In the genomic region with DNA sequence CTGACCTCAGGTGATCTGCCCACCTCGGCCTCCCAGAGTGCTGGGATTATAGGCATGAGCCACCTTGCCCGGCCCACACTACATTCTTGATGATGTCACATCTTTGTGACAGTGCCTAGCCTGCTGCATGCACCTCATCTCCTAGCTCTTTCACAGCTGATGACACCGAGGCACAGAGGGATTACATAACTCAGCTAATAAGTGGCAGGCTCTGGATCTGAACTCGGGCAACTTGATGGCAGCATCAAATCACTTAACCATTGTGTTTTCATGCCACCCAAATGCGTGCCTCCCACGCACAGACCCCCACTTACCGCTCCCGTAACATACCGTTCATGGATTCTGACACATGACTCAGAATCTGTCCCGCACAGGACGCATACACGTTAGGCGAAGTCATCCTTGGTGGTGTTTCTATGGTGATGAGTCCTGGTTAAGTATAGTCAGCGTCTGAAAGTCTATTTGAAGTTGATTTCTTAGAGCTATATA, we compare ENCODE assay signal across 13 cellular contexts. TPM values are rescaled to one million over a fixed set of nuclear protein-coding genes. Genes with fewer than 3 reads are reported as not detected.
A peak's percentile ranks its signal among the peaks of the same experiment; 100 is the strongest.
DNase-seq lines count a peak whose midpoint lies in the region; ATAC-seq and TF ChIP-seq lines count a peak whose summit lies in the region.
"Had no signal": no experiment of that assay in that cellular context is flagged by ENCODE, and none has a peak within 500 bp of the region (broad histone marks: within the 10 kb centered on the region; RNA-seq: fewer than 3 reads in every experiment).

No MANE protein-coding gene starts in this region.

- intact Hi-C loops in upper lobe of right lung (cut with DNase I), result no loop called here

- TF ChIP-seq CTCF in BJ (IDR thresholded peaks at IDR 0.05; ENCODE audit: insufficient read depth, low read depth, low read length), result no peak
- no peak for TF ChIP-seq CTCF in epithelial cell of proximal tubule (conservative IDR thresholded peaks at IDR 0.05; ENCODE audit: low read depth, low read length)
- no peak for TF ChIP-seq CTCF in omental fat pad (IDR thresholded peaks at IDR 0.05)
- TF ChIP-seq CTCF in upper lobe of right lung (IDR thresholded peaks at IDR 0.05), result no peak

- no peaks in the 10 kb centered on the region for H3K27me3 ChIP-seq in BJ (ENCODE audit: control insufficient read depth, insufficient read depth, low read length)
- no peaks in the 10 kb centered on the region for H3K27me3 ChIP-seq in MG63
- H3K27me3 ChIP-seq in upper lobe of right lung, result no peaks in the 10 kb centered on the region

- CTCF ChIA-PET in BJ (lab: Yijun Ruan, JAX), result interaction anchor here (1.1 to 5.0 kb wide), 3 partner anchors 44 to 75 kb away, joined by 3 to 24 read pairs (median 3); a partner anchor contains a TSS

- POLR2A ChIA-PET in BJ (lab: Charles Lee), result interaction anchor here (0.6 kb wide), 1 partner anchor 150 kb away, joined by 8 read pairs; no protein-coding TSS in a partner anchor

- H3K4me3 ChIP-seq in BJ (ENCODE audit: low read depth, low read length) (no peak overlapping the region), MG63 (no peak overlapping the region), epithelial cell of proximal tubule (ENCODE audit: low read depth, low read length) (no peak overlapping the region), upper lobe of right lung (no peak overlapping the region)
- H3K4me3 ChIP-seq: mucosa of descending colon had no signal

- H3K27ac ChIP-seq in upper lobe of right lung, result no peak overlapping the region
- H3K27ac ChIP-seq: HL-60 had no signal

- H3K36me3 ChIP-seq in BJ (ENCODE audit: control insufficient read depth, insufficient read depth, low read length) (no peaks in the 10 kb centered on the region; the same call in none of the 2 replicates), MG63 (no peaks in the 10 kb centered on the region), upper lobe of right lung (peaks cover 3% of the 10 kb centered on the region)

- DNase-seq in BJ (ENCODE audit: low read depth) (peak; percentile 82), MG63 (peak; percentile 45), epithelial cell of proximal tubule (ENCODE audit: low read depth) (peak; percentile 82), omental fat pad (ENCODE audit: low spot score) (no peak), NCI-H2029 treated with DMSO at 0.1 percent for 48 hours (lab: John Stamatoyannopoulos, UW) (no peak), upper lobe of right lung (no peak), NCI-H446 treated with DMSO at 0.1 percent for 48 hours (lab: John Stamatoyannopoulos, UW) (no peak)
- DNase-seq: activated CD4-positive, alpha-beta T cell treated with anti-CD3 and anti-CD28 coated beads for 1 hour; mucosa of descending colon; stimulated activated CD4-positive, alpha-beta T cell treated with anti-CD3 and anti-CD28 coated beads, Interleukin-1b, Interleukin-23, amount 100 ng/mL, for 48 hours had no signal

- ATAC-seq in omental fat pad (ENCODE audit: low FRiP score) (peak; percentile 73), upper lobe of right lung (no peak), HG02759 (IDR thresholded peaks at IDR 0.05; ENCODE audit: unreplicated experiment) (no peak)
- ATAC-seq: mucosa of descending colon, Panc1 had no signal

- H3K4me1 ChIP-seq in upper lobe of right lung, result no peaks in the 10 kb centered on the region

- H3K9me3 ChIP-seq in MG63 (peaks cover 3% of the 10 kb centered on the region; the same call in 1 of the 2 replicates), upper lobe of right lung (no peaks in the 10 kb centered on the region)
- H3K9me3 ChIP-seq: mucosa of descending colon had no signal

RNA-seq across cellular contexts. Expression of a gene that starts 7.4 kb away (rescaled TPM):
- 7.3 and 11.4 TPM in 2 replicates for polyA plus RNA-seq in BJ (2011; rRNA removed)
- polyA minus RNA-seq in BJ (2011; rRNA and poly(A)+ RNA removed), result 12.1 and 14.9 TPM in 2 replicates
- total RNA-seq in MG63 (2014; rRNA removed; shearing (Covaris generic); ENCODE audit: low replicate concordance), result 3.6 and 6.6 TPM in 2 replicates
- total RNA-seq in epithelial cell of proximal tubule (5.5 and 12.4 TPM in 2 replicates), omental fat pad (10 to 100 TPM in 1 of 4 donors, 1 to 10 TPM in 3; 4.9 to 10.7 (median 5.7) TPM), upper lobe of right lung (17.1 TPM)

RNA-seq across cellular contexts. Expression of a gene that starts 50.5 kb away (rescaled TPM):
- 0.28 and 0.39 TPM in 2 replicates for polyA plus RNA-seq in BJ (2011; rRNA removed)
- 0.33 TPM in 1 of 2 replicates, not detected in the other for polyA minus RNA-seq in BJ (2011; rRNA and poly(A)+ RNA removed)
- not detected in 2 replicates for total RNA-seq in MG63 (2014; rRNA removed; shearing (Covaris generic); ENCODE audit: low replicate concordance)
- total RNA-seq in epithelial cell of proximal tubule (0.81 TPM in 1 of 2 replicates, not detected in the other), omental fat pad (under 1 TPM in 1 of 4 donors, not detected in 3; 0.19 TPM), upper lobe of right lung (0.67 TPM)

Comparison
In these comparisons a context has a peak if more than half of its experiments do, and no peak if none do; other contexts are left out.
1. DNase-seq: peak in BJ (single experiment), MG63 (single experiment) and epithelial cell of proximal tubule (single experiment); none in omental fat pad (single experiment), NCI-H2029 treated with DMSO at 0.1 percent for 48 hours (single experiment), upper lobe of right lung (single experiment) and NCI-H446 treated with DMSO at 0.1 percent for 48 hours (single experiment).